Comparison of ENCODE assay signal across 8 cellular contexts in genomic region chr1:180154325-180155201, GRCh38. TPM values are rescaled to one million over a fixed set of nuclear protein-coding genes. Genes with fewer than 3 reads are reported as not detected.
DNase-seq lines count a peak whose midpoint lies in the region; ATAC-seq, FAIRE-seq and TF ChIP-seq lines count a peak whose summit lies in the region.

A gene with protein sequence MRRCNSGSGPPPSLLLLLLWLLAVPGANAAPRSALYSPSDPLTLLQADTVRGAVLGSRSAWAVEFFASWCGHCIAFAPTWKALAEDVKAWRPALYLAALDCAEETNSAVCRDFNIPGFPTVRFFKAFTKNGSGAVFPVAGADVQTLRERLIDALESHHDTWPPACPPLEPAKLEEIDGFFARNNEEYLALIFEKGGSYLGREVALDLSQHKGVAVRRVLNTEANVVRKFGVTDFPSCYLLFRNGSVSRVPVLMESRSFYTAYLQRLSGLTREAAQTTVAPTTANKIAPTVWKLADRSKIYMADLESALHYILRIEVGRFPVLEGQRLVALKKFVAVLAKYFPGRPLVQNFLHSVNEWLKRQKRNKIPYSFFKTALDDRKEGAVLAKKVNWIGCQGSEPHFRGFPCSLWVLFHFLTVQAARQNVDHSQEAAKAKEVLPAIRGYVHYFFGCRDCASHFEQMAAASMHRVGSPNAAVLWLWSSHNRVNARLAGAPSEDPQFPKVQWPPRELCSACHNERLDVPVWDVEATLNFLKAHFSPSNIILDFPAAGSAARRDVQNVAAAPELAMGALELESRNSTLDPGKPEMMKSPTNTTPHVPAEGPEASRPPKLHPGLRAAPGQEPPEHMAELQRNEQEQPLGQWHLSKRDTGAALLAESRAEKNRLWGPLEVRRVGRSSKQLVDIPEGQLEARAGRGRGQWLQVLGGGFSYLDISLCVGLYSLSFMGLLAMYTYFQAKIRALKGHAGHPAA (plus strand): TSS chr1:180154869. CDS start chr1:180154908, 39 bp downstream.

- H3K9me3 ChIP-seq in heart right ventricle (no peaks in the 10 kb centered on the region), upper lobe of right lung (no peaks in the 10 kb centered on the region)

- H3K27ac Mint-ChIP-seq in progenitor cell of endocrine pancreas = peak within 1 kb of the TSS; percentile 81

- peaks cover 0 to 57% (median 32%) of the 10 kb centered on the region in 9 donors for H3K4me1 ChIP-seq in heart right ventricle
- peaks cover 34% of the 10 kb centered on the region for H3K4me1 ChIP-seq in upper lobe of right lung

- peaks cover 42% of the 10 kb centered on the region for H3K27me3 Mint-ChIP-seq in progenitor cell of endocrine pancreas

- TF ChIP-seq CTCF in heart right ventricle (IDR thresholded peaks at IDR 0.05) (peak; percentile 20 to 56 (median 39)), progenitor cell of endocrine pancreas (IDR thresholded peaks at IDR 0.05; ENCODE audit: unreplicated experiment) (peak; percentile 18), upper lobe of right lung (IDR thresholded peaks at IDR 0.05) (peak; percentile 31)

- 0% methylated on average over 84 to 104 of the region's 104 CpGs for WGBS in heart right ventricle, 2 donors

- peak within 1 kb of the TSS; percentile 93 to 98 (median 96) for H3K27ac ChIP-seq in heart right ventricle
- peak within 1 kb of the TSS; percentile 89 for H3K27ac ChIP-seq in upper lobe of right lung

- peak within 1 kb of the TSS; percentile 73 to 100 (median 95) for H3K4me3 ChIP-seq in heart right ventricle
- peak within 1 kb of the TSS; percentile 96 for H3K4me3 ChIP-seq in upper lobe of right lung

- ATAC-seq in HG02763 (IDR thresholded peaks at IDR 0.05; ENCODE audit: unreplicated experiment) (peak; percentile 91), heart right ventricle (peak; percentile 88 to 96 (median 94)), upper lobe of right lung (peak; percentile 94)

- H3K36me3 ChIP-seq in heart right ventricle = no peaks in the 10 kb centered on the region
- H3K36me3 ChIP-seq in upper lobe of right lung = no peaks in the 10 kb centered on the region

- H3K27me3 ChIP-seq in heart right ventricle (no peaks in the 10 kb centered on the region), upper lobe of right lung (no peaks in the 10 kb centered on the region)

- FAIRE-seq in GM12892 (lab: Jason Lieb, UNC) = peak; percentile 36

- peaks cover 2% of the 10 kb centered on the region for H3K36me3 Mint-ChIP-seq in progenitor cell of endocrine pancreas (ENCODE audit: insufficient read depth)

- peaks cover 44% of the 10 kb centered on the region for H3K4me1 Mint-ChIP-seq in progenitor cell of endocrine pancreas (ENCODE audit: low read depth)

- intact Hi-C loops in T-helper 1 cell treated with Interleukin-12 subunit alpha and Interleukin-12 subunit beta and Interleukin-4 antibody, amounts not matched to agents 30 ng/mL and 1 ng/mL, for 36 hours (cut with micrococcal nuclease) = loop anchor here (1.0 to 10.0 kb wide), 10 partner anchors 200 to 1874 kb away; partner anchors contain the start of genes CEP350, FAM20B, MR1 and SOAT1
- intact Hi-C loops in heart right ventricle (cut with DNase I) = loop anchor here in 2 of 10 donors (5.0 to 10.0 kb wide), 2 partner anchors 42 to 200 kb away; partner anchors contain the start of gene CEP350 (in 1 of the 2)
- intact Hi-C loops in upper lobe of right lung (cut with DNase I) = no loop called here

- peak within 1 kb of the TSS; percentile 92 for H3K4me3 Mint-ChIP-seq in progenitor cell of endocrine pancreas (ENCODE audit: low read depth)

- no peaks in the 10 kb centered on the region for H3K9me3 Mint-ChIP-seq in progenitor cell of endocrine pancreas (ENCODE audit: low read depth)

- DNase-seq in GM12892 (ENCODE audit: insufficient read length) (peak; percentile 96), NCI-H1417 treated with DMSO at 0.1 percent for 48 hours (lab: John Stamatoyannopoulos, UW) (peak; percentile 48), amniotic epithelial cell (ENCODE audit: low read depth) (peak; percentile 78), heart right ventricle (peak; percentile 91 to 92), progenitor cell of endocrine pancreas (ENCODE audit: low spot score, unreplicated experiment) (peak; percentile 73), upper lobe of right lung (peak; percentile 96)

- TF ChIP-seq POLR2A in GM12892 (IDR thresholded peaks at IDR 0.05; ENCODE audit: low read depth, low read length) = peak; percentile 90

RNA-seq across cellular contexts. Expression of the gene that starts here (rescaled TPM):
- 14.2 TPM for polyA plus RNA-seq in GM12892 (2012; ENCODE audit: missing spikeins)
- 40.5 and 43.2 TPM in 2 replicates for total RNA-seq in T-helper 1 cell treated with Interleukin-12 subunit alpha and Interleukin-12 subunit beta and Interleukin-4 antibody, amounts not matched to agents 30 ng/mL and 1 ng/mL, for 36 hours
- total RNA-seq in heart right ventricle = 100 to 1,000 TPM in 4 of 10 donors, 10 to 100 TPM in 6; 43.5 to 198 (median 84.6) TPM
- polyA plus RNA-seq in heart right ventricle = 100 to 1,000 TPM in 1 of 2 donors, 10 to 100 TPM in 1; 67.7 to 129 TPM
- 215 and 221 TPM in 2 replicates for total RNA-seq in progenitor cell of endocrine pancreas
- 275 TPM for total RNA-seq in upper lobe of right lung

Comparison
In these comparisons a context has a peak if more than half of its experiments do, and no peak if none do; other contexts are left out.
1. Peak in every context shown above with its lines: DNase-seq, ATAC-seq, H3K4me3 ChIP-seq and H3K27ac ChIP-seq.